20 cellular contexts compared by ENCODE assay signal in genomic region chr17:46025060-46025459, GRCh38. TPM values are rescaled to one million over a fixed set of nuclear protein-coding genes. Genes with fewer than 3 reads are reported as not detected.
DNase-seq lines count a peak whose midpoint lies in the region; TF ChIP-seq lines count a peak whose summit lies in the region.
"Had no signal": no experiment of that assay in that cellular context is flagged by ENCODE, and none has a peak within 500 bp of the region (broad histone marks: within the 10 kb centered on the region; RNA-seq: fewer than 3 reads in every experiment).

No MANE protein-coding gene starts in this region.

- peaks cover 74% of the 10 kb centered on the region for H3K36me3 Mint-ChIP-seq in Caco-2 (ENCODE audit: insufficient read depth, unreplicated experiment)
- peaks cover 5% of the 10 kb centered on the region for H3K36me3 Mint-ChIP-seq in glutamatergic neuron (ENCODE audit: unreplicated experiment)

- H3K4me1 Mint-ChIP-seq in Caco-2 (ENCODE audit: low read depth, unreplicated experiment) (no peaks in the 10 kb centered on the region), glutamatergic neuron (ENCODE audit: low read depth, unreplicated experiment) (peaks cover 41% of the 10 kb centered on the region)

- POLR2A ChIA-PET in Caco-2 (lab: Charles Lee), result no interaction called here
- POLR2A ChIA-PET in RWPE1 (lab: Yijun Ruan, JAX; ENCODE audit: low non-redundant PET), result no interaction called here
- POLR2A ChIA-PET in PC-9 (lab: Charles Lee; ENCODE audit: unreplicated experiment), result no interaction called here

- H3K9me3 Mint-ChIP-seq in Caco-2 (ENCODE audit: unreplicated experiment) (no peaks in the 10 kb centered on the region), glutamatergic neuron (ENCODE audit: unreplicated experiment) (peaks cover 11% of the 10 kb centered on the region)
- H3K9me3 Mint-ChIP-seq: activated naive CD8-positive, alpha-beta T cell treated with anti-CD3 and anti-CD28 coated beads, Interleukin-2, amount 50 U/mL, for 24 hours; GM23338 had no signal

- no peaks in the 10 kb centered on the region for H3K9me2 ChIP-seq in PC-9 (ENCODE audit: insufficient read depth)

- H3K4me3 Mint-ChIP-seq in Caco-2 (ENCODE audit: unreplicated experiment), result no peak overlapping the region
- H3K4me3 Mint-ChIP-seq in glutamatergic neuron (ENCODE audit: unreplicated experiment), result no peak overlapping the region
- H3K4me3 Mint-ChIP-seq: activated naive CD8-positive, alpha-beta T cell treated with anti-CD3 and anti-CD28 coated beads, Interleukin-2, amount 50 U/mL, for 24 hours; GM23338 had no signal

- TF ChIP-seq EP300 in esophagus muscularis mucosa (IDR thresholded peaks at IDR 0.05), result no peak

- H4K20me1 ChIP-seq in PC-9 (ENCODE audit: insufficient read depth), result peaks cover 11% of the 10 kb centered on the region

- H3K9me3 ChIP-seq in Caco-2 (no peaks in the 10 kb centered on the region), spleen (no peaks in the 10 kb centered on the region), PC-9 (ENCODE audit: insufficient read depth, low read depth) (no peaks in the 10 kb centered on the region), esophagus muscularis mucosa (no peaks in the 10 kb centered on the region)
- H3K9me3 ChIP-seq: sigmoid colon, vagina had no signal

- DNase-seq in Caco-2 (no peak), RWPE1 (ENCODE audit: low spot score) (no peak), glutamatergic neuron (no peak), spleen (peak; percentile 62), PC-9 (no peak), SW480 (ENCODE audit: low spot score) (no peak), esophagus muscularis mucosa (ENCODE audit: extremely low spot score) (no peak)
- DNase-seq: activated effector memory CD4-positive, alpha-beta T cell treated with Interleukin-2 at 50 U/mL for 16 hours; activated naive CD8-positive, alpha-beta T cell treated with anti-CD3 and anti-CD28 coated beads, Interleukin-2, amount 50 U/mL, for 24 hours; mesenchymal stem cell; NCI-H1092 treated with DMSO at 0.1 percent for 48 hours; NCI-H2029 treated with DMSO at 0.1 percent for 48 hours; NCI-H82; PC-3; SIG-M5 had no signal

- CTCF ChIA-PET in Caco-2 (lab: Charles Lee), result no interaction called here
- CTCF ChIA-PET in RWPE1 (lab: Yijun Ruan, JAX), result no interaction called here
- CTCF ChIA-PET in PC-9 (lab: Charles Lee), result no interaction called here

- H3K4me2 ChIP-seq in PC-9, result no peak overlapping the region
- H3K4me2 ChIP-seq: GM23338 had no signal

- H3K4me1 ChIP-seq in Caco-2 (no peaks in the 10 kb centered on the region), spleen (peaks cover 0 to 70% (median 45%) of the 10 kb centered on the region in 6 donors), PC-9 (replicated peaks; ENCODE audit: insufficient read depth) (no peaks in the 10 kb centered on the region), esophagus muscularis mucosa (peaks cover 8 to 20% (median 13%) of the 10 kb centered on the region in 4 donors)
- H3K4me1 ChIP-seq: vagina had no signal

- H3K27ac Mint-ChIP-seq in Caco-2 (ENCODE audit: unreplicated experiment) (peak overlapping the region; percentile 20), glutamatergic neuron (ENCODE audit: unreplicated experiment) (peak overlapping the region; percentile 49)

- H3K27me3 Mint-ChIP-seq in Caco-2 (ENCODE audit: insufficient read depth, unreplicated experiment) (no peaks in the 10 kb centered on the region), glutamatergic neuron (ENCODE audit: unreplicated experiment) (peaks cover 12% of the 10 kb centered on the region)
- H3K27me3 Mint-ChIP-seq: activated naive CD8-positive, alpha-beta T cell treated with anti-CD3 and anti-CD28 coated beads, Interleukin-2, amount 50 U/mL, for 24 hours had no signal

- WGBS in spleen, 5 donors, result 87 to 94% (median 89%) methylated on average over 10 of the region's 10 CpGs
- 100% methylated on average over 1 of the region's 10 CpGs for WGBS in esophagus muscularis mucosa

- no peak overlapping the region for H2AFZ ChIP-seq in PC-9
- H2AFZ ChIP-seq: GM23338 had no signal

- no peaks in the 10 kb centered on the region; the same call in 1 of the 2 replicates for H3K36me3 ChIP-seq in Caco-2 (ENCODE audit: control insufficient read depth, insufficient read depth, low read length)
- H3K36me3 ChIP-seq in spleen, result peaks cover 0 to 68% (median 4%) of the 10 kb centered on the region in 6 donors
- H3K36me3 ChIP-seq in PC-9 (ENCODE audit: low read depth), result no peaks in the 10 kb centered on the region
- H3K36me3 ChIP-seq in esophagus muscularis mucosa, result peaks cover 0 to 64% (median 26%) of the 10 kb centered on the region in 4 donors

- H3K79me2 ChIP-seq in PC-9 (ENCODE audit: low read depth), result no peaks in the 10 kb centered on the region

- no peaks in the 10 kb centered on the region for H3K27me3 ChIP-seq in Caco-2 (replicated peaks; ENCODE audit: control insufficient read depth, insufficient read depth, low read length)
- H3K27me3 ChIP-seq in spleen (replicated peaks in 1 of 7), result no peaks in the 10 kb centered on the region
- no peaks in the 10 kb centered on the region for H3K27me3 ChIP-seq in PC-9 (ENCODE audit: insufficient read depth, low read depth)
- H3K27me3 ChIP-seq in esophagus muscularis mucosa, result no peaks in the 10 kb centered on the region
- H3K27me3 ChIP-seq: sigmoid colon, vagina had no signal

- TF ChIP-seq CTCF in Caco-2 (IDR thresholded peaks at IDR 0.05; ENCODE audit: insufficient read depth in 1 of 2, low read depth in 1 of 2, low read length in 1 of 2, severe bottlenecking in 1 of 2, unreplicated experiment in 1 of 2), result no peak
- no peak for TF ChIP-seq CTCF in RWPE1 (conservative IDR thresholded peaks at IDR 0.05; ENCODE audit: low read depth)
- TF ChIP-seq CTCF in glutamatergic neuron (IDR thresholded peaks at IDR 0.05; ENCODE audit: partially characterized antibody, unreplicated experiment), result no peak
- no peak for TF ChIP-seq CTCF in spleen (IDR thresholded peaks at IDR 0.05 in 8 of 11, conservative IDR thresholded peaks at IDR 0.05 in 3 of 11)
- no peak for TF ChIP-seq CTCF in PC-9 (conservative IDR thresholded peaks at IDR 0.05)
- no peak for TF ChIP-seq CTCF in esophagus muscularis mucosa (IDR thresholded peaks at IDR 0.05)

- H3F3A ChIP-seq in PC-9 (ENCODE audit: insufficient read depth, low read depth), result peaks cover 12% of the 10 kb centered on the region; the same call in 1 of the 2 replicates

- BruUV-seq in Caco-2 (replicated peaks; lab: Mats Ljungman, UMichigan) (no TSS peak), PC-9 (replicated peaks; lab: Mats Ljungman, UMichigan) (no TSS peak)

- intact Hi-C loops in Caco-2 (cut with micrococcal nuclease; ENCODE audit: unreplicated experiment) (no loop called here), spleen (cut with DNase I; ENCODE audit: low total_unique reads) (no loop called here), PC-9 (cut with micrococcal nuclease; ENCODE audit: unreplicated experiment) (no loop called here), esophagus muscularis mucosa (cut with DNase I) (no loop called here)

- TF ChIP-seq POLR2A in spleen (IDR thresholded peaks at IDR 0.05), result no peak
- no peak for TF ChIP-seq POLR2A in esophagus muscularis mucosa (IDR thresholded peaks at IDR 0.05; ENCODE audit: low read depth)

- H3K4me3 ChIP-seq in Caco-2 (ENCODE audit: low read depth, low read length) (no peak overlapping the region), spleen (no peak overlapping the region), PC-9 (no peak overlapping the region), esophagus muscularis mucosa (no peak overlapping the region)
- H3K4me3 ChIP-seq: GM23338, sigmoid colon, vagina had no signal

- H3K27ac ChIP-seq in RWPE1 (peak overlapping the region; percentile 8), spleen (peak overlapping the region in 6 of 8 donors; percentile 23 to 77 (median 66)), PC-9 (no peak overlapping the region), esophagus muscularis mucosa (replicated peaks in 1 of 4) (peak overlapping the region in 2 of 4 donors; percentile 16 to 32)
- H3K27ac ChIP-seq: vagina had no signal

RNA-seq across cellular contexts. Expression of gene STH, which starts 26.0 kb away (rescaled TPM):
- total RNA-seq in Caco-2 (2022) (not detected in 2 replicates), glutamatergic neuron (ENCODE audit: unreplicated experiment) (4.1 TPM), spleen (not detected), PC-9 (2021) (not detected in 2 replicates), esophagus muscularis mucosa (not detected)
- not detected for polyA plus RNA-seq in spleen
- total RNA-seq: glomerular endothelial cell, GM23338, kidney epithelial cell, PC-3, sigmoid colon, vagina had no signal
- polyA plus RNA-seq: sigmoid colon had no signal
